In the genomic region with DNA sequence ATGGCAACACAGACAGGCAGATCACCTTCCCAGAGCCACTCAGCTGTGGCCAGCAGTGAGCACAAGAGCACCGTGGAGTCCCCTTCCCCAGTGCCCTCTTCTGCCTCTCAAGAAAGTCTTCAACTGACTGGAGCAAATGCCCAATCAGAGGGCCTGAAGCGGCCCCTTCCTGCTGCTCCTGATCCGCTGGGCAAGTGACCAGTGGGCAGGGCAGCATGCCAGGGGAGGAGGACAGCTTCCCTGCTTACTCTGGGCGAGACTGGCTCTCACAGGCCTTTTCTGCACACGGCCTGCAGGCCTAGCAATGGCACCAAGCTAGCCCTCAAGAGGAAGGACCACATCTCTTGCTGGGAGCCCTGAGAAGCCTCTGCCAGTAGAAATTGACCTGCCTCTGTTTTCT, we compare ENCODE assay signal across 22 cellular contexts.
"Had no signal": no experiment of that assay in that cellular context is flagged by ENCODE, and none has a peak within 500 bp of the region (broad histone marks: within the 10 kb centered on the region; RNA-seq: fewer than 3 reads in every experiment).

No MANE protein-coding gene starts in this region.

- ATAC-seq: activated CD8-positive, alpha-beta memory T cell treated with anti-CD3 and anti-CD28 coated beads, Interleukin-2, amount 10 ng/mL, durations not matched to agents 7 days and 5 days; activated CD8-positive, alpha-beta T cell treated with anti-CD3 and anti-CD28 coated beads for 36 hours; activated naive CD8-positive, alpha-beta T cell treated with anti-CD3 and anti-CD28 coated beads, Interleukin-2, amount 50 U/mL, for 24 hours; natural killer cell treated with Interleukin-12 subunit alpha and Interleukin-12 subunit beta and Interleukin-15 and Interleukin-18, amount 100 ng/mL, for 72 hours; psoas muscle; SK-N-SH treated with all-trans-retinoic acid at 6 μM for 48 hours; stimulated activated effector memory CD8-positive, alpha-beta T cell treated with anti-CD3 and anti-CD28 coated beads, Interleukin-12 subunit alpha, Interleukin-12 subunit beta, amount 100 ng/mL, for 72 hours; stimulated activated naive CD8-positive, alpha-beta T cell treated with anti-CD3 and anti-CD28 coated beads, Interleukin-15, amount 100 ng/mL, for 72 hours had no signal

- DNase-seq: activated CD4-positive, alpha-beta T cell treated with anti-CD3 and anti-CD28 coated beads, Interleukin-2, amount 10 ng/mL, durations not matched to agents 7 days and 5 days; activated CD4-positive, CD25-positive, alpha-beta regulatory T cell treated with anti-CD3 and anti-CD28 coated beads, Interleukin-2, amount 50 U/mL, for 72 hours; activated CD8-positive, alpha-beta memory T cell treated with anti-CD3 and anti-CD28 coated beads, Interleukin-2, amount 10 ng/mL, durations not matched to agents 7 days and 5 days; activated CD8-positive, alpha-beta T cell treated with anti-CD3 and anti-CD28 coated beads for 36 hours; activated gamma-delta T cell; activated naive CD4-positive, alpha-beta T cell treated with anti-CD3 and anti-CD28 coated beads, Interleukin-2, amount 50 U/mL, for 16 hours; activated naive CD8-positive, alpha-beta T cell treated with anti-CD3 and anti-CD28 coated beads, Interleukin-2, amount 50 U/mL, for 24 hours; activated T-cell treated with anti-CD3 and anti-CD28 coated beads for 4 hours; dermis blood vessel endothelial cell; effector CD8-positive, alpha-beta T cell; foreskin melanocyte; ovary; right lobe of liver; stimulated activated CD4-positive, alpha-beta T cell treated with anti-CD3 and anti-CD28 coated beads, Interleukin-2, amount 100 ng/mL, for 24 hours; stimulated activated naive CD8-positive, alpha-beta T cell treated with anti-CD3 and anti-CD28 coated beads, Interleukin-15, amount 100 ng/mL, for 72 hours; upper lobe of left lung had no signal

- H3K4me3 ChIP-seq: lung, ovary, psoas muscle, right lobe of liver, suprapubic skin, upper lobe of left lung had no signal
